ENCODE assay signal across 8 cellular contexts in the genomic region with DNA sequence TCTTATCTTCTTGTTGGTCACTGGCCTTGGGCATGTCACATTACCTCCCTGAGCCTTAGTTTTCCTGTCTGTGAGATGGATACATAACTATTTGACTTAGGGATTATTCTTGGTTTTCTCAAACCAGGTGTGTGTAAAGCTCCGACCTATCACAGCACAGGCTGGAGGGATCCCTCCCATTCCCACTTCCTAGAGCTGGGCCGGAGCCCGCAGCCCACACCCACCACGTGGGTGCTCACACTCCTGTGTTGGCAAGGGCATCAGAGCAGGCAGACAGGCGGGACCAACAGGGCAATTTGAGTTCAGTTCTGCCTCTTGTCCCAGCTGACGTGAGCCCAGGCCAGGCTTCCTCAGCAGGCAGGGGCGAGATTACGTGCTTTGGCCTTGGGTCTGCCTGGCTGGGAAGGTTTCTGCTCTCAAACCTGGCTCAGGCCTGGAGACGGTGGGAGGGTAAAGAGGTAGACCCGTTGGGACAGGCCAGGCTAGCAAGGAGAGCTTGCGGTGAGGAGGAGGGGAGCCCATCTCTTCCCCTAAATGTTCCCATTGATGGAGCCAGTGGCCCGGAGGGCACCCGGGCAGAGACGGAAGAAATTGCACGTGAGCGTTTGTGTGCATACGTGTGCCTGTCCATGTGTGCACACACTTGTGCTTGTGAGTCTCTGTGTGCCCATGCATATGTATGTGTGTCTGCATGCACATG. TPM values are rescaled to one million over a fixed set of nuclear protein-coding genes. Genes with fewer than 3 reads are reported as not detected.
DNase-seq lines count a peak whose midpoint lies in the region; ATAC-seq, FAIRE-seq and TF ChIP-seq lines count a peak whose summit lies in the region.

No MANE protein-coding gene starts in this region.

- intact Hi-C loops in esophagus squamous epithelium (cut with DNase I), result no loop called here

- H3K79me2 ChIP-seq in OCI-LY3 (ENCODE audit: low read length), result peaks cover 12% of the 10 kb centered on the region; the same call in 1 of the 2 replicates

- H3K9me3 ChIP-seq in OCI-LY3 (ENCODE audit: insufficient read depth, low read length) (no peaks in the 10 kb centered on the region), esophagus squamous epithelium (no peaks in the 10 kb centered on the region)

- WGBS in esophagus squamous epithelium, 2 donors, result 15 to 19% methylated on average over 6 to 9 of the region's 17 CpGs

- H3K27ac ChIP-seq in OCI-LY3 (ENCODE audit: low read length) (peak overlapping the region; percentile 74), esophagus squamous epithelium (peak overlapping the region; percentile 84 to 93 (median 88)), skin epidermis (peak overlapping the region in 20 of 21 experiments; percentile 17 to 96 (median 84))

- H3K4me3 ChIP-seq in OCI-LY3 (ENCODE audit: low read length) (peak overlapping the region; percentile 94), esophagus squamous epithelium (peak overlapping the region; percentile 39 to 74 (median 52)), skin epidermis (peak overlapping the region in 5 of 7 experiments; percentile 48 to 53 (median 49))

- H4K20me1 ChIP-seq in OCI-LY3 (ENCODE audit: insufficient read depth, low read length), result peaks cover 15% of the 10 kb centered on the region

- peak overlapping the region; percentile 6; the same call in 1 of the 2 replicates for H2AFZ ChIP-seq in OCI-LY3 (ENCODE audit: low read depth, low read length)

- FAIRE-seq in frontal cortex (lab: Jason Lieb, UNC), result no peak

- TF ChIP-seq POLR2A in esophagus squamous epithelium (IDR thresholded peaks at IDR 0.05), result peak in 1 of 4 donors; percentile 4

- DNase-seq in esophagus squamous epithelium (lab: John Stamatoyannopoulos, UW), result no peak
- DNase-seq in frontal cortex (ENCODE audit: low spot score in 2 of 2), result no peak
- no peak for DNase-seq in DMS114 treated with DMSO at 0.1 percent for 48 hours (lab: John Stamatoyannopoulos, UW; ENCODE audit: unreplicated experiment)
- no peak for DNase-seq in activated gamma-delta T cell treated with Interleukin-2 at 50 U/mL for 16 hours
- DNase-seq in SHP77 (lab: John Stamatoyannopoulos, UW), result no peak

- peaks cover 50% of the 10 kb centered on the region for H3K4me1 ChIP-seq in OCI-LY3 (ENCODE audit: low read length)
- peaks cover 44 to 100% (median 63%) of the 10 kb centered on the region in 3 donors for H3K4me1 ChIP-seq in esophagus squamous epithelium

- H3K27me3 ChIP-seq in OCI-LY3 (ENCODE audit: low read depth, low read length) (peaks cover 29% of the 10 kb centered on the region), esophagus squamous epithelium (no peaks in the 10 kb centered on the region)

- TF ChIP-seq CTCF in OCI-LY3 (IDR thresholded peaks at IDR 0.05; ENCODE audit: low read depth, low read length) (no peak), esophagus squamous epithelium (IDR thresholded peaks at IDR 0.05) (no peak)

- H3K36me3 ChIP-seq in OCI-LY3 (replicated peaks; ENCODE audit: low read depth, low read length) (peaks cover 4% of the 10 kb centered on the region), esophagus squamous epithelium (no peaks in the 10 kb centered on the region)

- H3K9ac ChIP-seq in OCI-LY3 (ENCODE audit: low read length), result no peak overlapping the region

- ATAC-seq in GM21529 (IDR thresholded peaks at IDR 0.05; ENCODE audit: unreplicated experiment), result peak; percentile 2

- peak overlapping the region; percentile 95 for H3K4me2 ChIP-seq in OCI-LY3 (ENCODE audit: low read length)

RNA-seq across cellular contexts. Expression of a gene that starts 0.7 kb away (rescaled TPM):
- 10 to 100 TPM; 24.6 to 31.2 (median 27.1) TPM for total RNA-seq in esophagus squamous epithelium
- total RNA-seq in frontal cortex, result 1.6 TPM

RNA-seq across cellular contexts. Expression of a gene that starts 39.7 kb away (rescaled TPM):
- total RNA-seq in esophagus squamous epithelium (10 to 100 TPM; 13.5 to 26.7 (median 15.7) TPM), frontal cortex (9.4 TPM)
